In the genomic region with DNA sequence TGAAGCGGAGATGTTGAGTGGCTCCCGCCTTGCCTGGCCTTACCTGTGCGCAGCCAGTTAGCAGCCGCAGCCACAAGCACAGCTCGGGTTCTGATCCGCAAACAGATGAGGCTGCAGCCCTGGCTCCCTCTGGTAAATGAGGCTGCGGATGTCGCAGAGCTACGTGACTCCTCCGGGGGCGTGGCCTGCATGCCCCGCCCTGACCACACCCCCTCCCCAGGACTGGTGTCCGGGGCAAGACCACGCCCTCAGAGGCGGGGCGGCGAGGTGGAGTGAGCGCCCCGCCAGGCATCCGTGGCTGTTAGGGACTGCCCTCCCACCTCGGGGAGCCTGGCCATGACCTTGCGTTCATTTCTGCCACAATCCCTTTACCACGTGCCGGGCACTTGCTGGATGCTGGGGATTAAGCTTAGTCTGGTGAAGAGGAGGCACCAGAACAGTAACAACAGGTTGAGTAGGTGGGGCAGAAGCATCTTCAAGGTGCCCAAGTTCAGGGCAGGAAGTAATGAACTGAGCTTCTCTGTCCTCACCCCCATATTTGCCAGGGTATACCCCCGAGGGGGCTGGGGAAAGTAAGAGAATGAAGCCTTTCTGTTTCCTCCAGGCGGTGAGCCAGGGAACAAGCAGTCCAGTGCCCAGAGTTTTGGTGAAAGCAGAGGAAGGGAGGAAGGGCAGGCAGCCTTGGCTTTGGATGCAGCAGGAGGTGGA, we compare ENCODE assay signal across 8 cellular contexts. TPM values are rescaled to one million over a fixed set of nuclear protein-coding genes. Genes with fewer than 3 reads are reported as not detected.
DNase-seq lines count a peak whose midpoint lies in the region; ATAC-seq and TF ChIP-seq lines count a peak whose summit lies in the region.

TSS of gene ALDOC (minus strand) at position 138 of the 708 bp plus-strand sequence. CDS start 1,363 bp downstream, outside the sequence.

- H3K4me3 ChIP-seq in MG63 (no peak within 1 kb of the TSS), SK-N-MC (no peak within 1 kb of the TSS), ovary (peak within 1 kb of the TSS; percentile 25), thoracic aorta (peak within 1 kb of the TSS; percentile 64)

- peak; percentile 77 for ATAC-seq in GM21825 (IDR thresholded peaks at IDR 0.05; ENCODE audit: unreplicated experiment)
- ATAC-seq in thoracic aorta (ENCODE audit: insufficient number of reproducible peaks, low FRiP score, low read depth), result peak; percentile 72

- H3K4me3 Mint-ChIP-seq in activated naive CD4-positive, alpha-beta T cell treated with anti-CD3 and anti-CD28 coated beads, Interleukin-2, amount 50 U/mL, for 24 hours, result peak within 1 kb of the TSS; percentile 83
- peak within 1 kb of the TSS; percentile 89 for H3K4me3 Mint-ChIP-seq in glutamatergic neuron (ENCODE audit: unreplicated experiment)

- peak; percentile 91 for TF ChIP-seq POLR2A in ovary (IDR thresholded peaks at IDR 0.05)

- H3K9me3 ChIP-seq in MG63 (no peaks in the 10 kb centered on the region), SK-N-MC (ENCODE audit: low read depth, low read length) (no peaks in the 10 kb centered on the region), ovary (no peaks in the 10 kb centered on the region), thoracic aorta (no peaks in the 10 kb centered on the region)

- H3K4me1 ChIP-seq in ovary (ENCODE audit: insufficient read depth), result peaks cover 4% of the 10 kb centered on the region
- peaks cover 11 to 28% of the 10 kb centered on the region in 2 donors for H3K4me1 ChIP-seq in thoracic aorta (ENCODE audit: control insufficient read depth in 1 of 2, low read depth in 2 of 2)

- TF ChIP-seq CTCF in glutamatergic neuron (IDR thresholded peaks at IDR 0.05; ENCODE audit: partially characterized antibody, unreplicated experiment) (no peak), ovary (IDR thresholded peaks at IDR 0.05) (no peak), thoracic aorta (IDR thresholded peaks at IDR 0.05) (no peak)

- no peak within 1 kb of the TSS for H3K9ac ChIP-seq in SK-N-MC (ENCODE audit: insufficient read length)

- no peaks in the 10 kb centered on the region for H3K9me3 Mint-ChIP-seq in activated naive CD4-positive, alpha-beta T cell treated with anti-CD3 and anti-CD28 coated beads, Interleukin-2, amount 50 U/mL, for 24 hours
- H3K9me3 Mint-ChIP-seq in glutamatergic neuron (ENCODE audit: unreplicated experiment), result peaks cover 7% of the 10 kb centered on the region

- 4 to 9% (median 8%) methylated on average over 20 to 26 of the region's 26 CpGs for WGBS in ovary, 3 donors

- peaks cover 41% of the 10 kb centered on the region for H3K4me1 Mint-ChIP-seq in activated naive CD4-positive, alpha-beta T cell treated with anti-CD3 and anti-CD28 coated beads, Interleukin-2, amount 50 U/mL, for 24 hours
- peaks cover 2% of the 10 kb centered on the region for H3K4me1 Mint-ChIP-seq in glutamatergic neuron (ENCODE audit: low read depth, unreplicated experiment)

- H3K27me3 ChIP-seq in MG63 (no peaks in the 10 kb centered on the region), ovary (no peaks in the 10 kb centered on the region), thoracic aorta (replicated peaks; ENCODE audit: insufficient read depth) (no peaks in the 10 kb centered on the region)

- peak within 1 kb of the TSS; percentile 79 for H3K27ac Mint-ChIP-seq in activated naive CD4-positive, alpha-beta T cell treated with anti-CD3 and anti-CD28 coated beads, Interleukin-2, amount 50 U/mL, for 24 hours
- H3K27ac Mint-ChIP-seq in glutamatergic neuron (ENCODE audit: unreplicated experiment), result peak within 1 kb of the TSS; percentile 52

- H3K27ac ChIP-seq in SK-N-MC, result peak within 1 kb of the TSS; percentile 28; the same call in 1 of the 2 replicates
- H3K27ac ChIP-seq in ovary, result peak within 1 kb of the TSS; percentile 28 to 53
- H3K27ac ChIP-seq in thoracic aorta, result peak within 1 kb of the TSS; percentile 24 to 44

- no peaks in the 10 kb centered on the region for H3K27me3 Mint-ChIP-seq in activated naive CD4-positive, alpha-beta T cell treated with anti-CD3 and anti-CD28 coated beads, Interleukin-2, amount 50 U/mL, for 24 hours
- H3K27me3 Mint-ChIP-seq in glutamatergic neuron (ENCODE audit: unreplicated experiment), result peaks cover 4% of the 10 kb centered on the region

- peaks cover 2% of the 10 kb centered on the region for H3K36me3 Mint-ChIP-seq in activated naive CD4-positive, alpha-beta T cell treated with anti-CD3 and anti-CD28 coated beads, Interleukin-2, amount 50 U/mL, for 24 hours
- no peaks in the 10 kb centered on the region for H3K36me3 Mint-ChIP-seq in glutamatergic neuron (ENCODE audit: unreplicated experiment)

- intact Hi-C loops in ovary (cut with DNase I), result no loop called here

- TF ChIP-seq EP300 in ovary (IDR thresholded peaks at IDR 0.05), result no peak

- H3K36me3 ChIP-seq in MG63 (peaks cover 60% of the 10 kb centered on the region), SK-N-MC (ENCODE audit: insufficient read depth, low read length) (peaks cover 46% of the 10 kb centered on the region), ovary (no peaks in the 10 kb centered on the region), thoracic aorta (no peaks in the 10 kb centered on the region)

- peak; percentile 93 for DNase-seq in EH (ENCODE audit: low read depth)
- peak; percentile 57 for DNase-seq in MG63
- no peak for DNase-seq in SK-N-MC (ENCODE audit: low read depth, low spot score)
- peak; percentile 94 for DNase-seq in glutamatergic neuron
- peak; percentile 97 to 98 (median 97) for DNase-seq in ovary
- DNase-seq in thoracic aorta (ENCODE audit: low spot score), result peak; percentile 96

RNA-seq across cellular contexts. Expression of gene ALDOC, which starts in this region (rescaled TPM):
- total RNA-seq in MG63 (2014; rRNA removed; shearing (Covaris generic); ENCODE audit: low replicate concordance), result 1.1 TPM in 1 of 2 replicates, not detected in the other
- 50.9 TPM for total RNA-seq in glutamatergic neuron (ENCODE audit: unreplicated experiment)
- 10 to 100 TPM; 17.1 to 71.5 (median 28.4) TPM for total RNA-seq in ovary
- polyA plus RNA-seq in ovary, result 10 to 100 TPM; 25.4 to 39.1 TPM
- 10 to 100 TPM; 43.3 to 43.7 TPM for total RNA-seq in thoracic aorta

Comparison
In these comparisons a context has a peak if more than half of its experiments do, and no peak if none do; other contexts are left out.
1. H3K4me3 ChIP-seq: peak in ovary (single experiment) and thoracic aorta (single experiment); none in MG63 (single experiment) and SK-N-MC (single experiment).
2. Peak in every context shown above with its lines, with median percentiles within 50 percentile points of each other: H3K27ac ChIP-seq.